7 cellular contexts compared by ENCODE assay signal in the genomic region with DNA sequence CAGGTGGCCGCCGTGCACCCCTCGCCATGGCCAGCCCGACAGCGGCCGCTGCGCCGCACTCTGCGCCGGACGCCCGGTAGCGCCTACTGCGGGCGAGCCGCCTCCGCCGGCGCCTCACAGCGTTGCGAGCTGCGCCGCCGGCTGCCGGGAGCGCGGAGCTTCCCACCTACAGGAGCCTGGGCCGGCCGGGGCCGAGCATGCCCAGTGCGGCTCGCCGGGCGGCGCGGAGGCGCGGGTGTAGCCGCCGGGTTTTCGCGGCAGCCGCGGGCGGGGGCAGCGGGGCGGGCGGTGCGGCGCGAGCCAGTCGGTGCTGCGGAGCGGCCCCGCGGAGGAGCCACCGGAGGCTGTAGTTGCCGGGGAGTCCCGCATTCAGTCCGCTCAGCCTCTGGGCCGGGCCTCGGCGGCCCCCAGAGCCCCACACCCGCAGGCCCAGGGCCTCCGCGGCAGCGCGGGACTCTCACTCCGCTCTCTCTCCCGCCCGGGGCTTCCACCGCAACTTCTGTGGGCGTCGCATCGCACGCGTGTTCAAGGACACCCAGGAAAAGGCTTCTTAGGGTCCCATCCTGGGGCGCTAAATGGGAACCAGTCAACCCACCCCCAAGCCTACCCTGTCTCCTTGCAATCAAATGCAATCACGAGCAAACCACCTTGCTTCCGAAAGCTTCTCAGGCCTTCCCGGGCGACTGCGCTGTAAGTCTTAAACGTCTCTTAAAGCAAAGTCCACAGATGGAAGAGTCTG. TPM values are rescaled to one million over a fixed set of nuclear protein-coding genes. Genes with fewer than 3 reads are reported as not detected.
DNase-seq lines count a peak whose midpoint lies in the region; ATAC-seq, FAIRE-seq and TF ChIP-seq lines count a peak whose summit lies in the region.

Gene MFAP3L (minus strand): TSS at position 143 of the 739 bp plus-strand sequence. CDS start 20,518 bp downstream, outside the sequence.

- peaks cover 28% of the 10 kb centered on the region for H3K4me1 Mint-ChIP-seq in WTC11

- TF ChIP-seq POLR2A in GM18505 (IDR thresholded peaks at IDR 0.05; ENCODE audit: borderline replicate concordance, extremely low read depth, insufficient read depth, insufficient read length): no peak

- POLR2A ChIA-PET in WTC11 (lab: Charles Lee): interaction anchor here (0.6 to 1.4 kb wide), 3 partner anchors 14 to 406 kb away, joined by 4 to 5 read pairs (median 4); partner anchors contain the start of gene CLCN3

- H3K4me3 ChIP-seq in bronchial epithelial cell (ENCODE audit: low read depth, low read length) (peak within 1 kb of the TSS; percentile 57), skin epidermis (peak within 1 kb of the TSS; percentile 38 to 90 (median 84))

- CTCF ChIA-PET in WTC11 (lab: Charles Lee): interaction anchor here (1.4 to 3.0 kb wide), 3 partner anchors 216 to 414 kb away, joined by 3 to 12 read pairs (median 9); partner anchors contain the start of gene NEK1

- H3K36me3 ChIP-seq in bronchial epithelial cell (ENCODE audit: control insufficient read depth, insufficient read depth, low read length): no peaks in the 10 kb centered on the region

- peak within 1 kb of the TSS; percentile 88 for H3K27ac Mint-ChIP-seq in WTC11

- peak within 1 kb of the TSS; percentile 85 for H3K4me3 Mint-ChIP-seq in WTC11

- ATAC-seq in GM18505 (IDR thresholded peaks at IDR 0.05; ENCODE audit: unreplicated experiment): peak; percentile 85
- ATAC-seq in HG02870 (IDR thresholded peaks at IDR 0.05; ENCODE audit: unreplicated experiment): peak; percentile 80
- ATAC-seq in WTC11: peak; percentile 87

- peaks cover 50% of the 10 kb centered on the region for H3K27me3 Mint-ChIP-seq in WTC11 (ENCODE audit: low read depth)

- peak within 1 kb of the TSS in 20 of 21 experiments; percentile 49 to 92 (median 84) for H3K27ac ChIP-seq in skin epidermis

- H3K36me3 Mint-ChIP-seq in WTC11: peaks cover 10% of the 10 kb centered on the region

- FAIRE-seq in bronchial epithelial cell (lab: Jason Lieb, UNC): no peak

- TF ChIP-seq CTCF in WTC11 (IDR thresholded peaks at IDR 0.05) (no peak), bronchial epithelial cell (IDR thresholded peaks at IDR 0.05; ENCODE audit: insufficient read depth, low read length, severe bottlenecking) (no peak)

- H3K27me3 ChIP-seq in bronchial epithelial cell (ENCODE audit: control insufficient read depth, insufficient read depth, low read length): no peaks in the 10 kb centered on the region

- DNase-seq in NCI-H1694 (lab: John Stamatoyannopoulos, UW) (peak; percentile 11), WTC11 (ENCODE audit: low spot score) (peak; percentile 88), bronchial epithelial cell (ENCODE audit: low read depth) (peak; percentile 71), iPS-NIHi7 (ENCODE audit: extremely low spot score) (peak; percentile 95)

- H3K9me3 Mint-ChIP-seq in WTC11: peaks cover 9% of the 10 kb centered on the region; the same call in 1 of the 2 replicates

TF ChIP-seq in WTC11, 78 proteins besides CTCF, POLR2A, EP300 and RAD21 (continues in another document):
- TF ChIP-seq GRHL2 (CRISPR knock-in tag; IDR thresholded peaks at IDR 0.05; ENCODE audit: insufficient replicate concordance, severe bottlenecking) (no peak), MYBL2 (CRISPR knock-in tag; IDR thresholded peaks at IDR 0.05) (no peak), E2F5 (CRISPR knock-in tag; IDR thresholded peaks at IDR 0.05) (peak; percentile 73), ZBTB21 (CRISPR knock-in tag; IDR thresholded peaks at IDR 0.05; ENCODE audit: borderline replicate concordance) (no peak), ARID4B (CRISPR knock-in tag; IDR thresholded peaks at IDR 0.05; ENCODE audit: borderline replicate concordance) (0 out of 2 replicates have a peak, but pooled peaks have one; percentile 5), CBFB (CRISPR knock-in tag; IDR thresholded peaks at IDR 0.05; ENCODE audit: low read depth) (0 out of 2 replicates have a peak, but pooled peaks have one; percentile 51), ZNF423 (CRISPR knock-in tag; IDR thresholded peaks at IDR 0.05) (no peak), PRRX2 (CRISPR knock-in tag; IDR thresholded peaks at IDR 0.05) (no peak), CREB1 (CRISPR knock-in tag; IDR thresholded peaks at IDR 0.05) (no peak), USF1 (CRISPR knock-in tag; IDR thresholded peaks at IDR 0.05) (no peak)
- TF ChIP-seq, protein P1, sequence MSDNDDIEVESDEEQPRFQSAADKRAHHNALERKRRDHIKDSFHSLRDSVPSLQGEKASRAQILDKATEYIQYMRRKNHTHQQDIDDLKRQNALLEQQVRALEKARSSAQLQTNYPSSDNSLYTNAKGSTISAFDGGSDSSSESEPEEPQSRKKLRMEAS (CRISPR knock-in tag; IDR thresholded peaks at IDR 0.05): no peak
- TF ChIP-seq, protein P2, sequence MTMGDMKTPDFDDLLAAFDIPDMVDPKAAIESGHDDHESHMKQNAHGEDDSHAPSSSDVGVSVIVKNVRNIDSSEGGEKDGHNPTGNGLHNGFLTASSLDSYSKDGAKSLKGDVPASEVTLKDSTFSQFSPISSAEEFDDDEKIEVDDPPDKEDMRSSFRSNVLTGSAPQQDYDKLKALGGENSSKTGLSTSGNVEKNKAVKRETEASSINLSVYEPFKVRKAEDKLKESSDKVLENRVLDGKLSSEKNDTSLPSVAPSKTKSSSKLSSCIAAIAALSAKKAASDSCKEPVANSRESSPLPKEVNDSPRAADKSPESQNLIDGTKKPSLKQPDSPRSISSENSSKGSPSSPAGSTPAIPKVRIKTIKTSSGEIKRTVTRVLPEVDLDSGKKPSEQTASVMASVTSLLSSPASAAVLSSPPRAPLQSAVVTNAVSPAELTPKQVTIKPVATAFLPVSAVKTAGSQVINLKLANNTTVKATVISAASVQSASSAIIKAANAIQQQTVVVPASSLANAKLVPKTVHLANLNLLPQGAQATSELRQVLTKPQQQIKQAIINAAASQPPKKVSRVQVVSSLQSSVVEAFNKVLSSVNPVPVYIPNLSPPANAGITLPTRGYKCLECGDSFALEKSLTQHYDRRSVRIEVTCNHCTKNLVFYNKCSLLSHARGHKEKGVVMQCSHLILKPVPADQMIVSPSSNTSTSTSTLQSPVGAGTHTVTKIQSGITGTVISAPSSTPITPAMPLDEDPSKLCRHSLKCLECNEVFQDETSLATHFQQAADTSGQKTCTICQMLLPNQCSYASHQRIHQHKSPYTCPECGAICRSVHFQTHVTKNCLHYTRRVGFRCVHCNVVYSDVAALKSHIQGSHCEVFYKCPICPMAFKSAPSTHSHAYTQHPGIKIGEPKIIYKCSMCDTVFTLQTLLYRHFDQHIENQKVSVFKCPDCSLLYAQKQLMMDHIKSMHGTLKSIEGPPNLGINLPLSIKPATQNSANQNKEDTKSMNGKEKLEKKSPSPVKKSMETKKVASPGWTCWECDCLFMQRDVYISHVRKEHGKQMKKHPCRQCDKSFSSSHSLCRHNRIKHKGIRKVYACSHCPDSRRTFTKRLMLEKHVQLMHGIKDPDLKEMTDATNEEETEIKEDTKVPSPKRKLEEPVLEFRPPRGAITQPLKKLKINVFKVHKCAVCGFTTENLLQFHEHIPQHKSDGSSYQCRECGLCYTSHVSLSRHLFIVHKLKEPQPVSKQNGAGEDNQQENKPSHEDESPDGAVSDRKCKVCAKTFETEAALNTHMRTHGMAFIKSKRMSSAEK (CRISPR knock-in tag; IDR thresholded peaks at IDR 0.05; ENCODE audit: borderline replicate concordance): no peak

RNA-seq across cellular contexts. Expression of gene MFAP3L, which starts in this region (rescaled TPM):
- total RNA-seq in WTC11 (2021) (12.1 to 31.3 TPM (median 16.4 TPM) in 3 replicates), bronchial epithelial cell (1.6 and 5.5 TPM in 2 replicates)

Comparison
In these comparisons a context has a peak if more than half of its experiments do, and no peak if none do; other contexts are left out.
1. Peak in every context shown above with its lines: DNase-seq, ATAC-seq, H3K4me3 ChIP-seq and H3K27ac ChIP-seq.
2. DNase-seq: peak in every context shown above with its lines; median percentile 95 in iPS-NIHi7; 88 in WTC11; 71 in bronchial epithelial cell; 11 in NCI-H1694.